14 cellular contexts compared by ENCODE assay signal in genomic region chr14:71022939-71023338, GRCh38.
DNase-seq lines count a peak whose midpoint lies in the region; ATAC-seq and TF ChIP-seq lines count a peak whose summit lies in the region.
"Had no signal": no experiment of that assay in that cellular context is flagged by ENCODE, and none has a peak within 500 bp of the region (broad histone marks: within the 10 kb centered on the region; RNA-seq: fewer than 3 reads in every experiment).

No MANE protein-coding gene starts in this region.

- no peak overlapping the region for H2AFZ ChIP-seq in HCT116 (ENCODE audit: low read depth, low read length, poor library complexity, severe bottlenecking)

- CTCF ChIA-PET in HCT116 (lab: Charles Lee), result no interaction called here

- H3K4me3 ChIP-seq in HCT116 (replicated peaks in 1 of 2; ENCODE audit: low read depth in 1 of 2, low read length in 2 of 2) (peak overlapping the region in 1 of 2 experiments; percentile 7; a peak in 1 of 4 replicates), gastroesophageal sphincter (no peak overlapping the region)

- H3K9ac ChIP-seq in HCT116 (ENCODE audit: low read length), result no peak overlapping the region
- H3K9ac ChIP-seq: KMS-11 had no signal

- TF ChIP-seq RAD21 in HCT116 (IDR thresholded peaks at IDR 0.05; ENCODE audit: low read depth), result no peak

- H3K9me3 Mint-ChIP-seq in activated T-cell treated with anti-CD3 and anti-CD28 coated beads, Interleukin-2, amount 50 U/mL, for 72 hours, result peaks cover 3 to 10% of the 10 kb centered on the region in 2 donors
- peaks cover 5% of the 10 kb centered on the region for H3K9me3 Mint-ChIP-seq in activated naive CD8-positive, alpha-beta T cell (ENCODE audit: low read depth)
- peaks cover 5% of the 10 kb centered on the region for H3K9me3 Mint-ChIP-seq in stimulated activated naive CD8-positive, alpha-beta T cell treated with anti-CD3 and anti-CD28 coated beads, Interleukin-15, Interleukin-2, amounts not matched to agents 100 ng/mL and 50 ng/mL, for 24 hours

- H3K27ac ChIP-seq in HCT116 (ENCODE audit: low read depth, low read length) (peak overlapping the region; percentile 90), gastroesophageal sphincter (no peak overlapping the region)
- H3K27ac ChIP-seq: KMS-11 had no signal

- POLR2A ChIA-PET in HCT116 (lab: Charles Lee), result no interaction called here

- no peaks in the 10 kb centered on the region for H3K27me3 Mint-ChIP-seq in activated T-cell treated with anti-CD3 and anti-CD28 coated beads, Interleukin-2, amount 50 U/mL, for 72 hours (ENCODE audit: low read depth)
- no peaks in the 10 kb centered on the region for H3K27me3 Mint-ChIP-seq in activated naive CD8-positive, alpha-beta T cell
- no peaks in the 10 kb centered on the region for H3K27me3 Mint-ChIP-seq in stimulated activated naive CD8-positive, alpha-beta T cell treated with anti-CD3 and anti-CD28 coated beads, Interleukin-15, Interleukin-2, amounts not matched to agents 100 ng/mL and 50 ng/mL, for 24 hours

- peak overlapping the region; percentile 75 for H3K27ac Mint-ChIP-seq in activated T-cell treated with anti-CD3 and anti-CD28 coated beads, Interleukin-2, amount 50 U/mL, for 72 hours
- H3K27ac Mint-ChIP-seq in activated naive CD8-positive, alpha-beta T cell, result peak overlapping the region; percentile 69
- H3K27ac Mint-ChIP-seq in stimulated activated naive CD8-positive, alpha-beta T cell treated with anti-CD3 and anti-CD28 coated beads, Interleukin-15, Interleukin-2, amounts not matched to agents 100 ng/mL and 50 ng/mL, for 24 hours, result peak overlapping the region; percentile 18

- H3K36me3 ChIP-seq in HCT116 (ENCODE audit: control insufficient read depth in 1 of 2, insufficient read depth in 2 of 2, low read length in 2 of 2) (peaks cover 5 to 7% of the 10 kb centered on the region in 2 experiments; a peak in 3 of 4 replicates), gastroesophageal sphincter (peaks cover 0 to 51% of the 10 kb centered on the region in 2 donors)

- H3K4me3 Mint-ChIP-seq in activated T-cell treated with anti-CD3 and anti-CD28 coated beads, Interleukin-2, amount 50 U/mL, for 72 hours, result no peak overlapping the region
- H3K4me3 Mint-ChIP-seq in activated naive CD8-positive, alpha-beta T cell, result peak overlapping the region; percentile 21
- no peak overlapping the region for H3K4me3 Mint-ChIP-seq in stimulated activated naive CD8-positive, alpha-beta T cell treated with anti-CD3 and anti-CD28 coated beads, Interleukin-15, Interleukin-2, amounts not matched to agents 100 ng/mL and 50 ng/mL, for 24 hours

- H3K4me1 Mint-ChIP-seq in activated T-cell treated with anti-CD3 and anti-CD28 coated beads, Interleukin-2, amount 50 U/mL, for 72 hours (ENCODE audit: low read depth), result peaks cover 32% of the 10 kb centered on the region
- peaks cover 31% of the 10 kb centered on the region for H3K4me1 Mint-ChIP-seq in activated naive CD8-positive, alpha-beta T cell (ENCODE audit: low read depth)
- peaks cover 28% of the 10 kb centered on the region for H3K4me1 Mint-ChIP-seq in stimulated activated naive CD8-positive, alpha-beta T cell treated with anti-CD3 and anti-CD28 coated beads, Interleukin-15, Interleukin-2, amounts not matched to agents 100 ng/mL and 50 ng/mL, for 24 hours (ENCODE audit: low read depth)

- no peak for DNase-seq in activated T-cell treated with anti-CD3 and anti-CD28 coated beads, Interleukin-2, amount 50 U/mL, for 72 hours
- DNase-seq in activated T-cell treated with anti-CD3 and anti-CD28 coated beads, Interleukin-2, amount 50 U/mL, for 48 hours, result no peak
- no peak for DNase-seq in HCT116 (ENCODE audit: low read depth, low spot score)
- DNase-seq: BE2C; DMS 273 treated with DMSO at 0.1 percent for 48 hours; NCI-H1092 treated with DMSO at 0.1 percent for 48 hours; NCI-H1694 treated with DMSO at 0.1 percent for 48 hours; NK-92 treated with Interleukin-12 subunit alpha and Interleukin-12 subunit beta, amount 100 ng/mL, for 24 hours had no signal

- no peak for TF ChIP-seq EP300 in gastroesophageal sphincter (IDR thresholded peaks at IDR 0.05)

- peaks cover 17 to 39% of the 10 kb centered on the region in 2 donors for H3K36me3 Mint-ChIP-seq in activated T-cell treated with anti-CD3 and anti-CD28 coated beads, Interleukin-2, amount 50 U/mL, for 72 hours (ENCODE audit: insufficient read depth in 2 of 2)
- H3K36me3 Mint-ChIP-seq in activated naive CD8-positive, alpha-beta T cell, result peaks cover 27% of the 10 kb centered on the region
- H3K36me3 Mint-ChIP-seq in stimulated activated naive CD8-positive, alpha-beta T cell treated with anti-CD3 and anti-CD28 coated beads, Interleukin-15, Interleukin-2, amounts not matched to agents 100 ng/mL and 50 ng/mL, for 24 hours (ENCODE audit: low read depth), result peaks cover 56% of the 10 kb centered on the region

- no peak for TF ChIP-seq POLR2A in HCT116 (IDR thresholded peaks at IDR 0.05; ENCODE audit: borderline replicate concordance, extremely low read depth, insufficient read depth, insufficient read length)
- no peak for TF ChIP-seq POLR2A in gastroesophageal sphincter (IDR thresholded peaks at IDR 0.05)

- TF ChIP-seq CTCF in HCT116 (IDR thresholded peaks at IDR 0.05 in 2 of 3, conservative IDR thresholded peaks at IDR 0.05 in 1 of 3; ENCODE audit: borderline replicate concordance in 1 of 3, insufficient read depth in 1 of 3, low read depth in 2 of 3, low read length in 2 of 3) (no peak), gastroesophageal sphincter (IDR thresholded peaks at IDR 0.05) (no peak)

- H3K9me3 ChIP-seq in HCT116 (ENCODE audit: control insufficient read depth in 1 of 2, insufficient read depth in 1 of 2, low read depth in 1 of 2, low read length in 2 of 2) (no peaks in the 10 kb centered on the region), gastroesophageal sphincter (no peaks in the 10 kb centered on the region)
- H3K9me3 ChIP-seq: BE2C had no signal

- no peaks in the 10 kb centered on the region for H3K79me2 ChIP-seq in HCT116 (ENCODE audit: insufficient read depth, low read length)

- peak; percentile 44 to 77 for ATAC-seq in activated T-cell treated with anti-CD3 and anti-CD28 coated beads, Interleukin-2, amount 50 U/mL, for 72 hours (replicated peaks in 1 of 2)
- ATAC-seq in HCT116 (no peak), HG03378 (IDR thresholded peaks at IDR 0.05; ENCODE audit: unreplicated experiment) (no peak), gastroesophageal sphincter (no peak)
- ATAC-seq: HepG2 had no signal

- no TSS peak for BruUV-seq in HCT116 (replicated peaks; lab: Mats Ljungman, UMichigan)

- H3K4me2 ChIP-seq in HCT116 (ENCODE audit: low read length), result peak overlapping the region; percentile 64
- H3K4me2 ChIP-seq: KMS-11 had no signal

- no peaks in the 10 kb centered on the region for H4K20me1 ChIP-seq in HCT116 (ENCODE audit: insufficient read depth)

- H3K9me2 ChIP-seq in HCT116 (ENCODE audit: insufficient read depth), result no peaks in the 10 kb centered on the region

- intact Hi-C loops in HCT116 (cut with micrococcal nuclease), result no loop called here

- H3K27me3 ChIP-seq in HCT116 (ENCODE audit: insufficient read depth, low read length) (no peaks in the 10 kb centered on the region), gastroesophageal sphincter (no peaks in the 10 kb centered on the region)

- H3K4me1 ChIP-seq in HCT116 (ENCODE audit: control insufficient read depth in 1 of 2, insufficient read depth in 2 of 2, low read length in 2 of 2) (peaks cover 29 to 31% of the 10 kb centered on the region in 2 experiments), gastroesophageal sphincter (no peaks in the 10 kb centered on the region)

- RAD21 ChIA-PET in HCT116 (lab: Charles Lee; ENCODE audit: low non-redundant PET in 1 of 2, low total read pairs in 2 of 2, uncharacterized antibody in 2 of 2, unreplicated experiment in 2 of 2), result no interaction called here

TF ChIP-seq in HCT116, 20 proteins besides CTCF, POLR2A, EP300 and RAD21:
- no peak for TF ChIP-seq SIN3A (IDR thresholded peaks at IDR 0.05; ENCODE audit: low read depth)
- no peak for TF ChIP-seq YY1 (IDR thresholded peaks at IDR 0.05; ENCODE audit: extremely low read depth, insufficient replicate concordance, low read depth, low read length)
- TF ChIP-seq ZFX (IDR thresholded peaks at IDR 0.05), result no peak
- no peak for TF ChIP-seq POLR2AphosphoS5 (IDR thresholded peaks at IDR 0.05; ENCODE audit: low read depth, low read length)
- no peak for TF ChIP-seq ZBTB33 (IDR thresholded peaks at IDR 0.05; ENCODE audit: extremely low read depth, insufficient replicate concordance, low read length)

Comparison
In these comparisons a context has a peak if more than half of its experiments do, and no peak if none do; other contexts are left out.
1. ATAC-seq: peak in activated T-cell treated with anti-CD3 and anti-CD28 coated beads, Interleukin-2, amount 50 U/mL, for 72 hours (2 of 2); none in HCT116 (single experiment), HG03378 (single experiment) and gastroesophageal sphincter (single experiment).
2. H3K27ac Mint-ChIP-seq: peak in every context shown above with its lines; median percentile 75 in activated T-cell treated with anti-CD3 and anti-CD28 coated beads, Interleukin-2, amount 50 U/mL, for 72 hours; 69 in activated naive CD8-positive, alpha-beta T cell; 18 in stimulated activated naive CD8-positive, alpha-beta T cell treated with anti-CD3 and anti-CD28 coated beads, Interleukin-15, Interleukin-2, amounts not matched to agents 100 ng/mL and 50 ng/mL, for 24 hours.